ENCODE assay signal across 8 cellular contexts in the genomic region with DNA sequence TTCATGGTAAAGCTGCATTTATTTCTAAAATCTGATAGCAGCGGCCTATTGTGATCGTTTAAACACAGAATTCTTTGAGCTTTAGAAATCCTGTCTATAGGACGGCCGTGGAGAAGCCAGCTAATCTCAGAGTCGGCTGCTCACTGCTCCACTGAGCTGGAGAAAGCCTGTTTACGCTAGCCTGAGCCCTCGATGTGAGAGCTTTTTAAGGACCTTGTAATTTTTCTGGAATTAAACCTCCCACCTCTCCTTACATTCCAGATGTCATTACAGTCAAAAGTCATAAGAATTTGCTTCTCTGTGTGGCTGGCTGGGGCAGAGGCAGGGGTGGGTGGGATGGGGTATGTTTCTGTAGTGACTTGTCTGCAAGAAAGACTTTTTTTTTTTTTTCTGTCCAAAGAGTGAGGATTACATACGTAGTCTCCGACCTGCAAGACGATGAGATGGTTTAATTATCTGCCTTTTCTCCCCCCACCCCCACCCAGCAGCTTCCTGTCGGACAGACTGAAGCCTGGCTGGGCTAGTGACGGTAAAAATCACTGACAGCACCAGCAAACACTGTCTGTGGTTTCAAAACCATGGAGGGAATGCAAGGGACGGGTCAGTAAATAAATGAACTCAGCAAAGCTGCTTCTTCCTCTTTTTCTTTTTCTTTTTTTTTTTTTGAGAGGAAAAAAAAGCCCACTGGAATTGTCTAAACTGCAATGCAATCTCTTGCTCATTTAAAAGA. TPM values are rescaled to one million over a fixed set of nuclear protein-coding genes. Genes with fewer than 3 reads are reported as not detected.
DNase-seq lines count a peak whose midpoint lies in the region; ATAC-seq, FAIRE-seq and TF ChIP-seq lines count a peak whose summit lies in the region.

No MANE protein-coding gene starts in this region.

- H4K20me1 ChIP-seq in smooth muscle cell (ENCODE audit: low read depth), result no peaks in the 10 kb centered on the region

- DNase-seq in activated CD8-positive, alpha-beta T cell treated with anti-CD3 and anti-CD28 coated beads for 36 hours, result peak; percentile 29
- no peak for DNase-seq in activated CD8-positive, alpha-beta T cell treated with anti-CD3 and anti-CD28 coated beads, Interleukin-2, amount 10 ng/mL, durations not matched to agents 7 days and 5 days
- no peak for DNase-seq in right atrium auricular region (ENCODE audit: low spot score)
- DNase-seq in smooth muscle cell (lab: John Stamatoyannopoulos, UW; ENCODE audit: unreplicated experiment), result no peak
- no peak for DNase-seq in DMS153 treated with DMSO at 0.1 percent for 48 hours (lab: John Stamatoyannopoulos, UW; ENCODE audit: unreplicated experiment)
- no peak for DNase-seq in left lobe of liver (ENCODE audit: low spot score)
- no peak for DNase-seq in cerebellar cortex (ENCODE audit: low spot score)

- intact Hi-C loops in activated CD8-positive, alpha-beta T cell treated with anti-CD3 and anti-CD28 coated beads for 36 hours (cut with micrococcal nuclease), result loop anchor here (5.0 kb wide), 1 partner anchor 36 kb away; a partner anchor contains a TSS

- peaks cover 46% of the 10 kb centered on the region for H3K4me1 Mint-ChIP-seq in activated CD8-positive, alpha-beta T cell treated with anti-CD3 and anti-CD28 coated beads for 36 hours (ENCODE audit: low read depth)
- H3K4me1 Mint-ChIP-seq in activated CD8-positive, alpha-beta T cell treated with anti-CD3 and anti-CD28 coated beads, Interleukin-2, amount 10 ng/mL, durations not matched to agents 7 days and 5 days (ENCODE audit: low read depth), result peaks cover 45% of the 10 kb centered on the region

- peak overlapping the region; percentile 56 for H3K9ac ChIP-seq in smooth muscle cell (ENCODE audit: low read depth)

- H2AFZ ChIP-seq in smooth muscle cell (ENCODE audit: low read depth), result no peak overlapping the region

- no peak overlapping the region for H3K4me3 Mint-ChIP-seq in activated CD8-positive, alpha-beta T cell treated with anti-CD3 and anti-CD28 coated beads for 36 hours
- no peak overlapping the region for H3K4me3 Mint-ChIP-seq in activated CD8-positive, alpha-beta T cell treated with anti-CD3 and anti-CD28 coated beads, Interleukin-2, amount 10 ng/mL, durations not matched to agents 7 days and 5 days

- H3K79me2 ChIP-seq in smooth muscle cell (ENCODE audit: low read depth), result no peaks in the 10 kb centered on the region

- no peak for ATAC-seq in activated CD8-positive, alpha-beta T cell treated with anti-CD3 and anti-CD28 coated beads for 36 hours
- ATAC-seq in activated CD8-positive, alpha-beta T cell treated with anti-CD3 and anti-CD28 coated beads, Interleukin-2, amount 10 ng/mL, durations not matched to agents 7 days and 5 days, result no peak
- no peak for ATAC-seq in left lobe of liver

- H3K27ac ChIP-seq in right atrium auricular region (peak overlapping the region; percentile 82 to 90), smooth muscle cell (ENCODE audit: low read depth) (peak overlapping the region; percentile 94)

- no peak for TF ChIP-seq CTCF in activated CD8-positive, alpha-beta T cell treated with anti-CD3 and anti-CD28 coated beads for 36 hours (IDR thresholded peaks at IDR 0.05)
- no peak for TF ChIP-seq CTCF in right atrium auricular region (IDR thresholded peaks at IDR 0.05)
- no peak for TF ChIP-seq CTCF in smooth muscle cell (IDR thresholded peaks at IDR 0.05; ENCODE audit: borderline replicate concordance, insufficient read depth, poor library complexity, severe bottlenecking)

- H3F3A ChIP-seq in smooth muscle cell (ENCODE audit: low read depth), result peaks cover 32% of the 10 kb centered on the region

- peaks cover 0 to 80% of the 10 kb centered on the region in 2 donors for H3K4me1 ChIP-seq in right atrium auricular region
- H3K4me1 ChIP-seq in smooth muscle cell (ENCODE audit: low read depth), result peaks cover 60% of the 10 kb centered on the region

- CTCF ChIA-PET in activated CD8-positive, alpha-beta T cell treated with anti-CD3 and anti-CD28 coated beads for 36 hours (lab: Charles Lee), result interaction anchor here (0.6 to 4.6 kb wide), 13 partner anchors 8 to 129 kb away, joined by 3 to 22 read pairs (median 4); a partner anchor contains a TSS
- CTCF ChIA-PET in activated CD8-positive, alpha-beta T cell treated with anti-CD3 and anti-CD28 coated beads, Interleukin-2, amount 10 ng/mL, durations not matched to agents 7 days and 5 days (lab: Charles Lee), result interaction anchor here (1.0 to 4.6 kb wide), 10 partner anchors 8 to 171 kb away, joined by 3 to 61 read pairs (median 4); a partner anchor contains a TSS

- H3K27ac Mint-ChIP-seq in activated CD8-positive, alpha-beta T cell treated with anti-CD3 and anti-CD28 coated beads for 36 hours, result no peak overlapping the region
- no peak overlapping the region for H3K27ac Mint-ChIP-seq in activated CD8-positive, alpha-beta T cell treated with anti-CD3 and anti-CD28 coated beads, Interleukin-2, amount 10 ng/mL, durations not matched to agents 7 days and 5 days

- no peaks in the 10 kb centered on the region for H3K27me3 ChIP-seq in right atrium auricular region
- H3K27me3 ChIP-seq in smooth muscle cell (ENCODE audit: low read depth), result no peaks in the 10 kb centered on the region

- POLR2A ChIA-PET in activated CD8-positive, alpha-beta T cell treated with anti-CD3 and anti-CD28 coated beads for 36 hours (lab: Charles Lee), result interaction anchor here (1.1 to 4.1 kb wide), 9 partner anchors 9 to 38 kb away, joined by 3 to 25 read pairs (median 5); a partner anchor contains a TSS
- POLR2A ChIA-PET in activated CD8-positive, alpha-beta T cell treated with anti-CD3 and anti-CD28 coated beads, Interleukin-2, amount 10 ng/mL, durations not matched to agents 7 days and 5 days (lab: Charles Lee), result interaction anchor here (0.6 to 3.3 kb wide), 6 partner anchors 11 to 38 kb away, joined by 3 to 24 read pairs (median 4); a partner anchor contains a TSS

- H3K9me3 ChIP-seq in right atrium auricular region, result no peaks in the 10 kb centered on the region
- no peaks in the 10 kb centered on the region for H3K9me3 ChIP-seq in smooth muscle cell (replicated peaks; ENCODE audit: low read depth)

- FAIRE-seq in TTC549 (lab: Jason Lieb, UNC), result peak; percentile 91

- H3K27me3 Mint-ChIP-seq in activated CD8-positive, alpha-beta T cell treated with anti-CD3 and anti-CD28 coated beads for 36 hours, result no peaks in the 10 kb centered on the region
- H3K27me3 Mint-ChIP-seq in activated CD8-positive, alpha-beta T cell treated with anti-CD3 and anti-CD28 coated beads, Interleukin-2, amount 10 ng/mL, durations not matched to agents 7 days and 5 days (ENCODE audit: low read depth), result no peaks in the 10 kb centered on the region

- H3K4me2 ChIP-seq in smooth muscle cell, result peak overlapping the region; percentile 80

- H3K4me3 ChIP-seq in right atrium auricular region (no peak overlapping the region), smooth muscle cell (peak overlapping the region; percentile 26)

- H3K36me3 Mint-ChIP-seq in activated CD8-positive, alpha-beta T cell treated with anti-CD3 and anti-CD28 coated beads for 36 hours (ENCODE audit: low read depth), result no peaks in the 10 kb centered on the region
- peaks cover 5% of the 10 kb centered on the region for H3K36me3 Mint-ChIP-seq in activated CD8-positive, alpha-beta T cell treated with anti-CD3 and anti-CD28 coated beads, Interleukin-2, amount 10 ng/mL, durations not matched to agents 7 days and 5 days (ENCODE audit: low read depth)

- no peaks in the 10 kb centered on the region for H3K9me3 Mint-ChIP-seq in activated CD8-positive, alpha-beta T cell treated with anti-CD3 and anti-CD28 coated beads for 36 hours
- no peaks in the 10 kb centered on the region for H3K9me3 Mint-ChIP-seq in activated CD8-positive, alpha-beta T cell treated with anti-CD3 and anti-CD28 coated beads, Interleukin-2, amount 10 ng/mL, durations not matched to agents 7 days and 5 days (ENCODE audit: insufficient read depth)

- 2% methylated on average over 13 of the region's 13 CpGs for WGBS in smooth muscle cell (ENCODE audit: low lambda C conversion rate)

- H3K36me3 ChIP-seq in right atrium auricular region (no peaks in the 10 kb centered on the region), smooth muscle cell (ENCODE audit: low read depth) (no peaks in the 10 kb centered on the region)

RNA-seq across cellular contexts. Expression of a gene that starts 31.8 kb away (rescaled TPM):
- total RNA-seq in activated CD8-positive, alpha-beta T cell treated with anti-CD3 and anti-CD28 coated beads for 36 hours, result 10 to 100 TPM; 39.5 to 39.8 TPM
- total RNA-seq in activated CD8-positive, alpha-beta T cell treated with anti-CD3 and anti-CD28 coated beads, Interleukin-2, amount 10 ng/mL, durations not matched to agents 7 days and 5 days, result 10 to 100 TPM; 45.0 to 47.1 TPM
- total RNA-seq in right atrium auricular region (100 to 1,000 TPM; 106 to 125 TPM), smooth muscle cell (64.1 and 78.8 TPM in 2 replicates), left lobe of liver (39.1 TPM)
- 77.8 and 78.0 TPM in 2 replicates for polyA plus RNA-seq in smooth muscle cell

RNA-seq across cellular contexts. Expression of a gene that starts 38.1 kb away (rescaled TPM):
- total RNA-seq in activated CD8-positive, alpha-beta T cell treated with anti-CD3 and anti-CD28 coated beads for 36 hours, result 1 to 10 TPM; 5.3 to 6.2 TPM
- 1 to 10 TPM; 4.7 to 5.2 TPM for total RNA-seq in activated CD8-positive, alpha-beta T cell treated with anti-CD3 and anti-CD28 coated beads, Interleukin-2, amount 10 ng/mL, durations not matched to agents 7 days and 5 days
- total RNA-seq in right atrium auricular region (1 to 10 TPM; 5.7 to 6.4 TPM), smooth muscle cell (12.7 and 14.1 TPM in 2 replicates), left lobe of liver (2.5 TPM)
- 30.2 and 31.0 TPM in 2 replicates for polyA plus RNA-seq in smooth muscle cell

RNA-seq across cellular contexts. Expression of a gene that starts 38.4 kb away (rescaled TPM):
- total RNA-seq in activated CD8-positive, alpha-beta T cell treated with anti-CD3 and anti-CD28 coated beads for 36 hours, result 10 to 100 TPM; 12.8 to 16.3 TPM
- 10 to 100 TPM; 22.2 TPM for total RNA-seq in activated CD8-positive, alpha-beta T cell treated with anti-CD3 and anti-CD28 coated beads, Interleukin-2, amount 10 ng/mL, durations not matched to agents 7 days and 5 days
- total RNA-seq in right atrium auricular region (1 to 10 TPM in 1 of 2 donors, under 1 TPM in 1; 0.59 to 2.7 TPM), smooth muscle cell (2.6 and 2.9 TPM in 2 replicates), left lobe of liver (25.5 TPM)
- 1.7 and 2.0 TPM in 2 replicates for polyA plus RNA-seq in smooth muscle cell
